ENCODE assay signal across 9 cellular contexts in genomic region chr6:166456360-166457156, GRCh38.
A peak's percentile ranks its signal among the peaks of the same experiment; 100 is the strongest.
DNase-seq lines count a peak whose midpoint lies in the region; ATAC-seq, FAIRE-seq and TF ChIP-seq lines count a peak whose summit lies in the region.
"Had no signal": no experiment of that assay in that cellular context is flagged by ENCODE, and none has a peak within 500 bp of the region (broad histone marks: within the 10 kb centered on the region; RNA-seq: fewer than 3 reads in every experiment).

No MANE protein-coding gene starts in this region.

- no peaks in the 10 kb centered on the region for H3K4me1 ChIP-seq in pancreas
- H3K4me1 ChIP-seq in PC-9 (replicated peaks; ENCODE audit: insufficient read depth): peaks cover 14% of the 10 kb centered on the region

- ATAC-seq in pancreas (peak in 3 of 4 donors; percentile 51 to 57 (median 55)), GM21447 (IDR thresholded peaks at IDR 0.05; ENCODE audit: unreplicated experiment) (no peak)

- peaks cover 0 to 8% (median 2%) of the 10 kb centered on the region in 3 donors for H3K36me3 ChIP-seq in pancreas
- no peaks in the 10 kb centered on the region for H3K36me3 ChIP-seq in PC-9 (ENCODE audit: low read depth)

- WGBS in pancreas, 2 donors: 67 to 71% methylated on average over 6 of the region's 6 CpGs

- in situ Hi-C loops in GM13977 (cut with MboI; ENCODE audit: low pct_unique_long_range_greater_than_20kb, low sequenced_read_pairs, unreplicated experiment): no loop called here

- H3K4me3 ChIP-seq in pancreas (no peak overlapping the region), PC-9 (no peak overlapping the region)

- intact Hi-C loops in pancreas (cut with DNase I): no loop called here
- intact Hi-C loops in PC-9 (cut with micrococcal nuclease; ENCODE audit: unreplicated experiment): no loop called here

- CTCF ChIA-PET in PC-9 (lab: Charles Lee): no interaction called here

- H3F3A ChIP-seq in PC-9 (ENCODE audit: insufficient read depth, low read depth): peaks cover 10% of the 10 kb centered on the region; the same call in 1 of the 2 replicates

- no TSS peak for BruUV-seq in PC-9 (replicated peaks; lab: Mats Ljungman, UMichigan)

- H3K9me2 ChIP-seq in PC-9 (ENCODE audit: insufficient read depth): no peaks in the 10 kb centered on the region

- H3K27ac ChIP-seq in pancreas: no peak overlapping the region
- no peak overlapping the region for H3K27ac ChIP-seq in PC-9

- no peaks in the 10 kb centered on the region for H3K27me3 ChIP-seq in pancreas
- no peaks in the 10 kb centered on the region for H3K27me3 ChIP-seq in PC-9 (ENCODE audit: insufficient read depth, low read depth)

- no peak for FAIRE-seq in pancreas (lab: Jason Lieb, UNC)

- no peaks in the 10 kb centered on the region for H4K20me1 ChIP-seq in PC-9 (ENCODE audit: insufficient read depth)

- peak; percentile 36 for TF ChIP-seq CTCF in GM13977 (IDR thresholded peaks at IDR 0.05; ENCODE audit: extremely low read depth, insufficient read depth, missing control alignments)
- TF ChIP-seq CTCF in pancreas (IDR thresholded peaks at IDR 0.05): no peak
- no peak; the same call in 1 of the 2 replicates for TF ChIP-seq CTCF in PC-9 (conservative IDR thresholded peaks at IDR 0.05)

- DNase-seq in GM13977 (ENCODE audit: low spot score) (peak; percentile 51), Kasumi-1 (lab: John Stamatoyannopoulos, UW) (peak; percentile 21 to 35), cerebellar cortex (ENCODE audit: low spot score) (peak; percentile 72), pancreas (no peak), PC-9 (no peak), NCI-H1436 treated with DMSO at 0.1 percent for 48 hours (lab: John Stamatoyannopoulos, UW) (no peak)
- no peak for DNase-seq in stimulated activated CD4-positive, alpha-beta T cell treated with anti-CD3 and anti-CD28 coated beads, Interleukin-1b, Interleukin-23, amount 100 ng/mL, for 48 hours
- DNase-seq: activated CD4-positive, alpha-beta T cell treated with anti-CD3 and anti-CD28 coated beads, Interleukin-2, amount 10 ng/mL, durations not matched to agents 24 days and 14 days had no signal

- no peaks in the 10 kb centered on the region for H3K79me2 ChIP-seq in PC-9 (ENCODE audit: low read depth)

- H2AFZ ChIP-seq in PC-9: no peak overlapping the region

- POLR2A ChIA-PET in PC-9 (lab: Charles Lee; ENCODE audit: unreplicated experiment): no interaction called here

- no peak overlapping the region for H3K4me2 ChIP-seq in PC-9

- H3K9me3 ChIP-seq in pancreas (no peaks in the 10 kb centered on the region), PC-9 (ENCODE audit: insufficient read depth, low read depth) (no peaks in the 10 kb centered on the region)

Comparison
In these comparisons a context has a peak if more than half of its experiments do, and no peak if none do; other contexts are left out.
1. DNase-seq: peak in GM13977 (single experiment), Kasumi-1 (2 of 2) and cerebellar cortex (single experiment); none in pancreas (0 of 6), PC-9 (0 of 2), NCI-H1436 treated with DMSO at 0.1 percent for 48 hours (single experiment) and stimulated activated CD4-positive, alpha-beta T cell treated with anti-CD3 and anti-CD28 coated beads, Interleukin-1b, Interleukin-23, amount 100 ng/mL, for 48 hours (single experiment).